5 cellular contexts compared by ENCODE assay signal in genomic region chr17:47268964-47269363, GRCh38. TPM values are rescaled to one million over a fixed set of nuclear protein-coding genes. Genes with fewer than 3 reads are reported as not detected.
"Had no signal": no experiment of that assay in that cellular context is flagged by ENCODE, and none has a peak within 500 bp of the region (broad histone marks: within the 10 kb centered on the region; RNA-seq: fewer than 3 reads in every experiment).

No MANE protein-coding gene starts in this region.

RNA-seq across cellular contexts. Expression of gene ITGB3, which starts 15.3 kb away (rescaled TPM):
- polyA plus RNA-seq: keratinocyte had no signal

RNA-seq across cellular contexts. Expression of gene MYL4, which starts 59.8 kb away (rescaled TPM):
- total RNA-seq: esophagus mucosa, esophagus squamous epithelium, kidney epithelial cell, mononuclear cell had no signal
- polyA plus RNA-seq: keratinocyte had no signal
